20 cellular contexts compared by ENCODE assay signal in genomic region chr9:128057724-128058409, GRCh38. TPM values are rescaled to one million over a fixed set of nuclear protein-coding genes. Genes with fewer than 3 reads are reported as not detected.
DNase-seq lines count a peak whose midpoint lies in the region; ATAC-seq and TF ChIP-seq lines count a peak whose summit lies in the region.
"Had no signal": no experiment of that assay in that cellular context is flagged by ENCODE, and none has a peak within 500 bp of the region (broad histone marks: within the 10 kb centered on the region; RNA-seq: fewer than 3 reads in every experiment).

No MANE protein-coding gene starts in this region.

- H3K4me3 ChIP-seq in PC-3 (ENCODE audit: low read length) (no peak overlapping the region), esophagus squamous epithelium (no peak overlapping the region), neuronal stem cell (ENCODE audit: low read length in 2 of 2) (no peak overlapping the region), foreskin fibroblast (ENCODE audit: low read depth in 1 of 2, low read length in 2 of 2) (no peak overlapping the region)
- H3K4me3 ChIP-seq: BLaER1, coronary artery, gastrocnemius medialis, sigmoid colon had no signal

- no peaks in the 10 kb centered on the region for H3K9me2 ChIP-seq in PC-3 (replicated peaks; ENCODE audit: low read length)

- no peaks in the 10 kb centered on the region for H3F3A ChIP-seq in PC-3 (ENCODE audit: low read length, unreplicated experiment)

- H3K27ac ChIP-seq in 22Rv1 = peak overlapping the region; percentile 30; the same call in 1 of the 2 replicates
- 0 out of 2 replicates have a peak overlapping the region, but pooled peaks have one; percentile 25 for H3K27ac ChIP-seq in PC-3 (ENCODE audit: low read length)
- peak overlapping the region in 3 of 4 donors; percentile 66 to 93 (median 89) for H3K27ac ChIP-seq in esophagus squamous epithelium
- H3K27ac ChIP-seq in neuronal stem cell (replicated peaks; ENCODE audit: low read length) = no peak overlapping the region
- H3K27ac ChIP-seq: BLaER1 had no signal

- H2BK15ac ChIP-seq in neuronal stem cell (ENCODE audit: low read length) = no peak overlapping the region

- no peak overlapping the region for H4K8ac ChIP-seq in neuronal stem cell (ENCODE audit: low read depth, low read length)

- H3K36me3 ChIP-seq in PC-3 (ENCODE audit: low read depth, low read length) (no peaks in the 10 kb centered on the region), esophagus squamous epithelium (peaks cover 1 to 24% (median 5%) of the 10 kb centered on the region in 3 donors), neuronal stem cell (replicated peaks in 1 of 2; ENCODE audit: control insufficient read depth in 2 of 2, insufficient read depth in 2 of 2, low read length in 2 of 2) (peaks cover 2 to 5% of the 10 kb centered on the region in 2 donors)
- H3K36me3 ChIP-seq: BLaER1 had no signal

- no peaks in the 10 kb centered on the region for H3K79me1 ChIP-seq in neuronal stem cell (ENCODE audit: low read depth, low read length)

- H3K79me2 ChIP-seq in PC-3 (ENCODE audit: low read length) = no peaks in the 10 kb centered on the region

- H2BK5ac ChIP-seq in neuronal stem cell (ENCODE audit: low read length) = no peak overlapping the region

- H3K4me1 ChIP-seq in PC-3 (ENCODE audit: insufficient read depth, low read length) (peaks cover 13% of the 10 kb centered on the region), esophagus squamous epithelium (peaks cover 14 to 80% (median 26%) of the 10 kb centered on the region in 3 donors), neuronal stem cell (ENCODE audit: control insufficient read depth in 2 of 2, insufficient read depth in 1 of 2, low read depth in 1 of 2, low read length in 2 of 2) (peaks cover 12 to 16% of the 10 kb centered on the region in 2 donors)

- no peak overlapping the region for H4K91ac ChIP-seq in neuronal stem cell (ENCODE audit: low read depth, low read length, poor library complexity)

- 79 to 80% methylated on average over 8 of the region's 8 CpGs for whole genome bisulfite sequencing in esophagus squamous epithelium, 2 donors
- WGBS in neuronal stem cell (ENCODE audit: extremely low coverage in 2 of 2, insufficient read length in 2 of 2, insufficient replicate concordance in 1 of 2), 2 donors = no CpG with 5 or more reads among the region's 8 CpGs

- H3K18ac ChIP-seq in neuronal stem cell (ENCODE audit: low read length) = no peak overlapping the region

- H3K9ac ChIP-seq in PC-3 (ENCODE audit: low read length) (no peak overlapping the region), neuronal stem cell (ENCODE audit: low read depth, low read length, poor library complexity) (no peak overlapping the region)
- H3K9ac ChIP-seq: BLaER1 had no signal

- peak overlapping the region; percentile 15 for H3K14ac ChIP-seq in neuronal stem cell (ENCODE audit: low read length)

- H2BK12ac ChIP-seq in neuronal stem cell (ENCODE audit: low read length) = no peak overlapping the region

- ATAC-seq in PC-3 = no peak
- ATAC-seq: gastrocnemius medialis had no signal

- H3K27me3 ChIP-seq in PC-3 (ENCODE audit: low read length) (no peaks in the 10 kb centered on the region), esophagus squamous epithelium (no peaks in the 10 kb centered on the region), neuronal stem cell (ENCODE audit: control insufficient read depth in 3 of 3, insufficient read depth in 3 of 3, low read depth in 1 of 3, low read length in 3 of 3) (no peaks in the 10 kb centered on the region)
- H3K27me3 ChIP-seq: BLaER1, gastrocnemius medialis, sigmoid colon had no signal

- DNase-seq in PC-3 (no peak), esophagus squamous epithelium (lab: John Stamatoyannopoulos, UW) (no peak), neuronal stem cell (ENCODE audit: low spot score) (no peak), DMS 273 treated with DMSO at 0.1 percent for 48 hours (lab: John Stamatoyannopoulos, UW) (no peak), NCI-H82 (lab: John Stamatoyannopoulos, UW) (no peak), foreskin fibroblast (no peak)
- DNase-seq in activated effector memory CD4-positive, alpha-beta T cell treated with Interleukin-2 at 50 U/mL for 16 hours = no peak
- DNase-seq: activated CD4-positive, alpha-beta T cell treated with anti-CD3 and anti-CD28 coated beads for 4 hours; activated CD8-positive, alpha-beta memory T cell treated with anti-CD3 and anti-CD28 coated beads, Interleukin-2, amount 50 U/mL, for 48 hours; activated naive CD4-positive, alpha-beta T cell; aorta; gastrocnemius medialis; GOT3; MM.1S; NCI-H187 treated with DMSO at 0.1 percent for 48 hours; NK-92 treated with Interleukin-12 subunit alpha and Interleukin-12 subunit beta, amount 100 ng/mL, for 24 hours; sigmoid colon had no signal

- H3K9me3 ChIP-seq in PC-3 (ENCODE audit: low read length) (no peaks in the 10 kb centered on the region), esophagus squamous epithelium (no peaks in the 10 kb centered on the region), neuronal stem cell (replicated peaks in 1 of 2; ENCODE audit: control insufficient read depth in 2 of 2, insufficient read depth in 1 of 2, low read depth in 1 of 2, low read length in 2 of 2) (peaks cover 0 to 2% of the 10 kb centered on the region in 2 donors)
- H3K9me3 ChIP-seq: BLaER1, gastrocnemius medialis, sigmoid colon had no signal

- H3K4me2 ChIP-seq in PC-3 (ENCODE audit: low read length) (peak overlapping the region; percentile 17; the same call in 1 of the 2 replicates), neuronal stem cell (ENCODE audit: insufficient read depth, low read length, poor library complexity, severe bottlenecking) (no peak overlapping the region)
- H3K4me2 ChIP-seq: BLaER1 had no signal

- BruUV-seq in PC-3 (replicated peaks; lab: Mats Ljungman, UMichigan) = no TSS peak

- no peak for TF ChIP-seq POLR2A in esophagus squamous epithelium (IDR thresholded peaks at IDR 0.05)

- H3K23ac ChIP-seq in neuronal stem cell (ENCODE audit: low read depth, low read length, poor library complexity) = no peak overlapping the region

- POLR2A ChIA-PET in PC-3 (lab: Charles Lee; ENCODE audit: unreplicated experiment) = no interaction called here

- no peak overlapping the region for H3K4ac ChIP-seq in neuronal stem cell (ENCODE audit: low read length)

- H2BK120ac ChIP-seq in neuronal stem cell (ENCODE audit: low read depth, low read length) = no peak overlapping the region

- CTCF ChIA-PET in PC-3 (lab: Charles Lee) = no interaction called here

- TF ChIP-seq CTCF in 22Rv1 (IDR thresholded peaks at IDR 0.05) (no peak), PC-3 (conservative IDR thresholded peaks at IDR 0.05; ENCODE audit: low read depth, low read length) (no peak), esophagus squamous epithelium (IDR thresholded peaks at IDR 0.05) (no peak), foreskin fibroblast (IDR thresholded peaks at IDR 0.05; ENCODE audit: low read depth, low read length) (no peak)

- intact Hi-C loops in PC-3 (cut with micrococcal nuclease) = no loop called here
- intact Hi-C loops in esophagus squamous epithelium (cut with DNase I) = no loop called here

- H2AFZ ChIP-seq in PC-3 (ENCODE audit: low read length) = no peak overlapping the region
- no peak overlapping the region for H2AFZ ChIP-seq in neuronal stem cell (ENCODE audit: low read length)

- no peak overlapping the region for H2AK5ac ChIP-seq in neuronal stem cell (ENCODE audit: low read depth, low read length)

- no peaks in the 10 kb centered on the region for H4K20me1 ChIP-seq in PC-3 (ENCODE audit: low read length)
- H4K20me1 ChIP-seq: BLaER1 had no signal

RNA-seq across cellular contexts. Expression of gene NAIF1, which starts 9.3 kb away (rescaled TPM):
- total RNA-seq in PC-3 (2014; rRNA removed) (8.4 and 11.1 TPM in 2 replicates), esophagus squamous epithelium (1 to 10 TPM; 6.3 to 8.8 (median 7.8) TPM)
- 6.9 TPM for polyA plus RNA-seq in neuronal stem cell (2013, experiment 1 of 2)
- 7.8 TPM for polyA plus RNA-seq in neuronal stem cell (2013, experiment 2 of 2)

RNA-seq across cellular contexts. Expression of gene SLC25A25, which starts 10.2 kb away (rescaled TPM):
- total RNA-seq in PC-3 (2014; rRNA removed) (25.2 and 37.0 TPM in 2 replicates), esophagus squamous epithelium (10 to 100 TPM; 15.8 to 37.9 (median 24.1) TPM)
- 7.8 TPM for polyA plus RNA-seq in neuronal stem cell (2013, experiment 1 of 2)
- 7.4 TPM for polyA plus RNA-seq in neuronal stem cell (2013, experiment 2 of 2)
